In genomic region chr3:187247398-187247797, GRCh38 we compare ENCODE assay signal across 1 cellular context.
A peak's percentile ranks its signal among the peaks of the same experiment; 100 is the strongest.
TF ChIP-seq lines count a peak whose summit lies in the region.

No MANE protein-coding gene starts in this region.

TF ChIP-seq in K562, 482 proteins besides CTCF, POLR2A, EP300 and RAD21:
- no peak for TF ChIP-seq TSHZ1 (CRISPR knock-in tag; IDR thresholded peaks at IDR 0.05)
- peak; percentile 64 for TF ChIP-seq ZNF316 (IDR thresholded peaks at IDR 0.05)
- TF ChIP-seq NFE2 (IDR thresholded peaks at IDR 0.05; ENCODE audit: low read depth) = peak; percentile 67
- TF ChIP-seq MAFG (tag; conservative IDR thresholded peaks at IDR 0.05) = peak; percentile 69
- peak; percentile 47; the same call in 1 of the 2 replicates for TF ChIP-seq C11orf30 (IDR thresholded peaks at IDR 0.05; ENCODE audit: low read depth)
